In the genomic region with DNA sequence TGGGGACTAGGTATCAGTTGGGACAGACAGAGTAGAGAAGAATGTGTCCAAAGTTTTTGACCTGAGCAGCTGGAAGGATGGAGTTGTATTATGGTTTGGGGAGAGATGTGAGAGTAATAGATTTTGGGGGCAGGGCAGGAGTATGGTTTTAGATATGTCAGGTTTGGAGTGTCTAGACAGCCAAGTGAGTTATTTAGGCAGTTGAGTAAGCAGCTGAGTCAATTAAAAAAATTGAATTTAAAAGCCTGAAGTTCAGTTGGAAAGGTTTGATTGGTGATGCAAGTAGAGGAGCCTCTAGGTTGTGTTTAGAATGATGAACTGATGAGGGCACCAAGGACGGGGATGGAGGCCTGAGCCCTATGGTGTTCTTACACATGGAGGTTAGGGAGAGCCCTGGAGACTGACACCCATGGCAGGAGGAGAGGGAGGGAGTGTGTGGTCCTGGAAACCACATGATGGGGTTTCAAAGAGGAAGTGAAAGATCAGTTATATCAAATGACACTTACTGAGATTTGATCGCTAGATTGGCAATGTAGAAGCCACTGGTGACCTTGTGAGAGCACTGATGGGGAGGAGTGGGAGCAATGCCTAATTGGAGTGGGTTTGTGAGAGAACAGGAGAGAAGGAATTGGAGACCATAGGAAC, we compare ENCODE assay signal across 8 cellular contexts. TPM values are rescaled to one million over a fixed set of nuclear protein-coding genes. Genes with fewer than 3 reads are reported as not detected.
A peak's percentile ranks its signal among the peaks of the same experiment; 100 is the strongest.
DNase-seq lines count a peak whose midpoint lies in the region; ATAC-seq, FAIRE-seq and TF ChIP-seq lines count a peak whose summit lies in the region.

No MANE protein-coding gene starts in this region.

- H3K27me3 Mint-ChIP-seq in astrocyte (ENCODE audit: low read depth, unreplicated experiment) = no peaks in the 10 kb centered on the region

- H3K9ac ChIP-seq in BLaER1 treated with 17β-estradiol and CSF1 and Interleukin-3, amounts not matched to agents 10 nM and 100 nM = peak overlapping the region in 1 of 11 experiments; percentile 22; a peak in 1 of 22 replicates
- H3K9ac ChIP-seq in Loucy (ENCODE audit: low read depth, low read length, poor library complexity, severe bottlenecking) = no peak overlapping the region
- no peak overlapping the region for H3K9ac ChIP-seq in astrocyte (ENCODE audit: low read length)

- intact Hi-C loops in thyroid gland (cut with DNase I) = no loop called here

- H3K4me1 ChIP-seq in BLaER1 treated with 17β-estradiol and CSF1 and Interleukin-3, amounts not matched to agents 10 nM and 100 nM = peaks cover 43 to 81% (median 71%) of the 10 kb centered on the region in 10 experiments
- H3K4me1 ChIP-seq in Loucy (ENCODE audit: insufficient read depth, low read length, poor library complexity, severe bottlenecking) = peaks cover 78% of the 10 kb centered on the region
- peaks cover 35% of the 10 kb centered on the region for H3K4me1 ChIP-seq in astrocyte (ENCODE audit: insufficient read depth, low read length)
- peaks cover 0 to 10% of the 10 kb centered on the region in 2 donors for H3K4me1 ChIP-seq in thyroid gland

- TF ChIP-seq CTCF in Loucy (conservative IDR thresholded peaks at IDR 0.05; ENCODE audit: low read length) (no peak), astrocyte (IDR thresholded peaks at IDR 0.05; ENCODE audit: insufficient read depth, low read depth, low read length) (no peak), thyroid gland (IDR thresholded peaks at IDR 0.05) (no peak)

- H3K4me3 ChIP-seq in BLaER1 treated with 17β-estradiol and CSF1 and Interleukin-3, amounts not matched to agents 10 nM and 100 nM = peak overlapping the region in 5 of 10 experiments; percentile 6 to 46 (median 32); a peak in 4 of 20 replicates
- H3K4me3 ChIP-seq in Loucy (ENCODE audit: low read length, poor library complexity, severe bottlenecking) (peak overlapping the region; percentile 4), astrocyte (ENCODE audit: insufficient read depth, low read depth, low read length) (no peak overlapping the region), thyroid gland (replicated peaks in 1 of 3) (no peak overlapping the region)

- H3K9me3 Mint-ChIP-seq in astrocyte (ENCODE audit: unreplicated experiment) = no peaks in the 10 kb centered on the region

- peak overlapping the region; percentile 54 to 87 (median 79) for H3K4me2 ChIP-seq in BLaER1 treated with 17β-estradiol and CSF1 and Interleukin-3, amounts not matched to agents 10 nM and 100 nM
- peak overlapping the region; percentile 87 for H3K4me2 ChIP-seq in Loucy (ENCODE audit: low read depth, low read length, poor library complexity, severe bottlenecking)
- peak overlapping the region; percentile 5 for H3K4me2 ChIP-seq in astrocyte (ENCODE audit: low read length)

- no peak for FAIRE-seq in astrocyte (lab: Jason Lieb, UNC)

- peak; percentile 71 for ATAC-seq in GM21360 (IDR thresholded peaks at IDR 0.05; ENCODE audit: unreplicated experiment)

- no peak overlapping the region for H2AFZ ChIP-seq in Loucy (ENCODE audit: low read length)
- no peak overlapping the region for H2AFZ ChIP-seq in astrocyte (ENCODE audit: low read depth, low read length)

- TF ChIP-seq POLR2A in thyroid gland (IDR thresholded peaks at IDR 0.05) = no peak

- H3K27me3 ChIP-seq in BLaER1 treated with 17β-estradiol and CSF1 and Interleukin-3, amounts not matched to agents 10 nM and 100 nM = peaks cover 0 to 65% (median 0%) of the 10 kb centered on the region in 11 experiments; a peak in 8 of 22 replicates
- no peaks in the 10 kb centered on the region for H3K27me3 ChIP-seq in Loucy (ENCODE audit: insufficient read depth, low read length, poor library complexity, severe bottlenecking)
- no peaks in the 10 kb centered on the region for H3K27me3 ChIP-seq in astrocyte (ENCODE audit: insufficient read depth, low read length)
- H3K27me3 ChIP-seq in thyroid gland = no peaks in the 10 kb centered on the region

- peaks cover 6% of the 10 kb centered on the region for H3F3A ChIP-seq in Loucy (ENCODE audit: low read depth)

- H3K79me2 ChIP-seq in Loucy (ENCODE audit: insufficient read depth, low read length) (peaks cover 96% of the 10 kb centered on the region), astrocyte (ENCODE audit: insufficient read depth, low read length) (peaks cover 47% of the 10 kb centered on the region)

- peaks cover 43% of the 10 kb centered on the region for H3K4me1 Mint-ChIP-seq in astrocyte (ENCODE audit: low read depth, unreplicated experiment)

- peak overlapping the region in 5 of 11 experiments; percentile 7 to 59 (median 33); a peak in 5 of 22 replicates for H3K27ac ChIP-seq in BLaER1 treated with 17β-estradiol and CSF1 and Interleukin-3, amounts not matched to agents 10 nM and 100 nM
- no peak overlapping the region for H3K27ac ChIP-seq in astrocyte (ENCODE audit: low read depth, low read length)
- H3K27ac ChIP-seq in thyroid gland = no peak overlapping the region

- H3K27ac Mint-ChIP-seq in astrocyte (ENCODE audit: unreplicated experiment) = no peak overlapping the region

- H3K36me3 ChIP-seq in BLaER1 treated with 17β-estradiol and CSF1 and Interleukin-3, amounts not matched to agents 10 nM and 100 nM = no peaks in the 10 kb centered on the region
- H3K36me3 ChIP-seq in Loucy (ENCODE audit: insufficient read depth, low read length) (no peaks in the 10 kb centered on the region), astrocyte (ENCODE audit: insufficient read depth, low read length) (no peaks in the 10 kb centered on the region), thyroid gland (no peaks in the 10 kb centered on the region)

- H3K9me3 ChIP-seq in BLaER1 treated with 17β-estradiol and CSF1 and Interleukin-3, amounts not matched to agents 10 nM and 100 nM (replicated peaks in 1 of 11) = no peaks in the 10 kb centered on the region
- H3K9me3 ChIP-seq in Loucy (ENCODE audit: insufficient read depth, low read depth, low read length) = no peaks in the 10 kb centered on the region
- no peaks in the 10 kb centered on the region for H3K9me3 ChIP-seq in astrocyte (ENCODE audit: insufficient read depth, low read depth, low read length)
- H3K9me3 ChIP-seq in thyroid gland = no peaks in the 10 kb centered on the region

- peaks cover 0 to 28% (median 0%) of the 10 kb centered on the region in 11 experiments; a peak in 8 of 22 replicates for H4K20me1 ChIP-seq in BLaER1 treated with 17β-estradiol and CSF1 and Interleukin-3, amounts not matched to agents 10 nM and 100 nM
- peaks cover 86% of the 10 kb centered on the region for H4K20me1 ChIP-seq in Loucy (ENCODE audit: insufficient read depth, low read length, poor library complexity, severe bottlenecking)
- H4K20me1 ChIP-seq in astrocyte (ENCODE audit: insufficient read depth, low read length) = no peaks in the 10 kb centered on the region

- no peaks in the 10 kb centered on the region for H3K36me3 Mint-ChIP-seq in astrocyte (ENCODE audit: low read depth, unreplicated experiment)

- no peaks in the 10 kb centered on the region for H3K9me2 ChIP-seq in Loucy (replicated peaks; ENCODE audit: low read depth, low read length)

- no peak for DNase-seq in astrocyte (ENCODE audit: low read depth)
- DNase-seq in DMS 273 treated with DMSO at 0.1 percent for 48 hours (lab: John Stamatoyannopoulos, UW) = no peak
- no peak for DNase-seq in DMS153 treated with DMSO at 0.1 percent for 48 hours (lab: John Stamatoyannopoulos, UW; ENCODE audit: unreplicated experiment)
- DNase-seq in thyroid gland = no peak
- DNase-seq in NCI-H510A (lab: John Stamatoyannopoulos, UW) = no peak

- WGBS in thyroid gland, 2 donors = 92 to 94% methylated on average over 2 of the region's 2 CpGs

- no peak overlapping the region for H3K4me3 Mint-ChIP-seq in astrocyte (ENCODE audit: unreplicated experiment)

RNA-seq across cellular contexts. Expression of a gene that starts 10.2 kb away (rescaled TPM):
- total RNA-seq in astrocyte = 21.1 and 35.3 TPM in 2 replicates
- 10 to 100 TPM; 34.8 to 66.6 (median 52.7) TPM for total RNA-seq in thyroid gland

Comparison
In these comparisons a context has a peak if more than half of its experiments do, and no peak if none do; other contexts are left out.
1. H3K4me2 ChIP-seq: peak in every context shown above with its lines; median percentile 87 in Loucy; 79 in BLaER1 treated with 17β-estradiol and CSF1 and Interleukin-3, amounts not matched to agents 10 nM and 100 nM; 5 in astrocyte.